In the genomic region with DNA sequence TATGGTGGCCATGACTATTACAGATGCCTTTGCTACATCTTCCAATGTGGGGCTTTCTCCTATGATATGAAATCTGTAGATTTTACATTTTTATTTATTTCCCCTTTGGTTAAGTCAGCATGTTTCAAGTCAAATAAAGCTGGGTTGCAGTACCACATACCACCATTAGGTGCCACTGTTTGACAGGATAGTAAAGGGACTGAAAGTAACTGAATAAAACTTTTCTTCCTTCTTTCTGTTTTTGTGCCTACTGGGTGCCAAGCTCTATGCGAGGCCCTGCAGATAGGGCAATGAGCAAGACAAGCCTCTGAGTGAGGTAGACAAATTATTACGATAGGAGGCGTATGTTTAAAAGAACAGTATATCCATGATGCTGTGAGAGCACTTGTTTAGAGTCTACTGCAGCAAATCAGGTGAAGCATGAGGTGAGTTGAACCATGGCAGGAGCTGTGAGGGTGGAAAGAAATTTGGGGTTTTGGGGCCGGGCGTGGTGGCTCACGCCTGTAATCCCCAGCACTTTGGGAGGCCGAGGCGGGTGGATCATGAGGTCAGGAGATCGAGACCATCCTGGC, we compare ENCODE assay signal across 9 cellular contexts.
DNase-seq lines count a peak whose midpoint lies in the region; ATAC-seq and TF ChIP-seq lines count a peak whose summit lies in the region.
"Had no signal": no experiment of that assay in that cellular context is flagged by ENCODE, and none has a peak within 500 bp of the region (broad histone marks: within the 10 kb centered on the region; RNA-seq: fewer than 3 reads in every experiment).

No MANE protein-coding gene starts in this region.

- no peak for TF ChIP-seq POLR2A in breast epithelium (IDR thresholded peaks at IDR 0.05)
- TF ChIP-seq POLR2A in esophagus squamous epithelium (IDR thresholded peaks at IDR 0.05), result no peak

- 86 to 96% methylated on average over 9 of the region's 9 CpGs for WGBS in esophagus squamous epithelium, 2 donors

- no peak overlapping the region for H3K27ac Mint-ChIP-seq in MCF 10A (ENCODE audit: low read depth, unreplicated experiment)
- no peak overlapping the region for H3K27ac Mint-ChIP-seq in stimulated activated naive CD8-positive, alpha-beta T cell treated with anti-CD3 and anti-CD28 coated beads, Interleukin-15, amount 100 ng/mL, for 72 hours

- peak; percentile 52 for TF ChIP-seq CTCF in MCF 10A (IDR thresholded peaks at IDR 0.05; ENCODE audit: unreplicated experiment)
- TF ChIP-seq CTCF in breast epithelium (IDR thresholded peaks at IDR 0.05), result no peak
- TF ChIP-seq CTCF in esophagus squamous epithelium (IDR thresholded peaks at IDR 0.05), result peak in 4 of 6 experiments; percentile 35 to 81 (median 45)

- H3K36me3 ChIP-seq in breast epithelium (no peaks in the 10 kb centered on the region), esophagus squamous epithelium (no peaks in the 10 kb centered on the region)

- no peak overlapping the region for H3K4me3 Mint-ChIP-seq in MCF 10A (ENCODE audit: unreplicated experiment)
- H3K4me3 Mint-ChIP-seq in stimulated activated naive CD8-positive, alpha-beta T cell treated with anti-CD3 and anti-CD28 coated beads, Interleukin-15, amount 100 ng/mL, for 72 hours, result no peak overlapping the region

- H3K36me3 Mint-ChIP-seq in MCF 10A (ENCODE audit: insufficient read depth, unreplicated experiment), result no peaks in the 10 kb centered on the region

- intact Hi-C loops in MCF 10A (cut with micrococcal nuclease) (no loop called here), breast epithelium (cut with DNase I; ENCODE audit: low total_unique reads) (no loop called here), esophagus squamous epithelium (cut with DNase I) (no loop called here)

- H3K9me3 ChIP-seq in breast epithelium (peaks cover 0 to 12% of the 10 kb centered on the region in 2 donors), esophagus squamous epithelium (peaks cover 0 to 12% (median 10%) of the 10 kb centered on the region in 3 donors)

- DNase-seq in MCF 10A (ENCODE audit: unreplicated experiment), result peak; percentile 20
- no peak for DNase-seq in breast epithelium (ENCODE audit: low spot score in 2 of 2)
- peak; percentile 69 for DNase-seq in OCI-M1 (lab: John Stamatoyannopoulos, UW)
- no peak for DNase-seq in esophagus squamous epithelium (lab: John Stamatoyannopoulos, UW)
- DNase-seq in stimulated activated naive CD8-positive, alpha-beta T cell treated with anti-CD3 and anti-CD28 coated beads, Interleukin-15, amount 100 ng/mL, for 72 hours, result peak; percentile 15 to 26
- DNase-seq in NCI-H2081 treated with DMSO at 0.1 percent for 48 hours (lab: John Stamatoyannopoulos, UW), result no peak
- DNase-seq in C1 segment of cervical spinal cord (lab: John Stamatoyannopoulos, UW), result no peak
- DNase-seq: kidney glomerular epithelial cell had no signal

- CTCF ChIA-PET in MCF 10A (lab: Yijun Ruan, JAX), result interaction anchor here (0.6 to 1.1 kb wide), 8 partner anchors 11 to 669 kb away, joined by 3 to 5 read pairs (median 3); no protein-coding TSS in a partner anchor

- H3K27me3 ChIP-seq in breast epithelium (no peaks in the 10 kb centered on the region), esophagus squamous epithelium (no peaks in the 10 kb centered on the region)

- no peaks in the 10 kb centered on the region for H3K27me3 Mint-ChIP-seq in MCF 10A (ENCODE audit: insufficient read depth, unreplicated experiment)
- H3K27me3 Mint-ChIP-seq in stimulated activated naive CD8-positive, alpha-beta T cell treated with anti-CD3 and anti-CD28 coated beads, Interleukin-15, amount 100 ng/mL, for 72 hours, result no peaks in the 10 kb centered on the region

- H3K4me1 ChIP-seq in breast epithelium (no peaks in the 10 kb centered on the region), esophagus squamous epithelium (no peaks in the 10 kb centered on the region)

- H3K27ac ChIP-seq in breast epithelium, result no peak overlapping the region
- H3K27ac ChIP-seq in esophagus squamous epithelium, result no peak overlapping the region

- no peak for ATAC-seq in stimulated activated naive CD8-positive, alpha-beta T cell treated with anti-CD3 and anti-CD28 coated beads, Interleukin-15, amount 100 ng/mL, for 72 hours
- ATAC-seq in GM19463 (IDR thresholded peaks at IDR 0.05; ENCODE audit: unreplicated experiment), result no peak

- H3K4me1 Mint-ChIP-seq in MCF 10A (ENCODE audit: insufficient read depth, unreplicated experiment), result peaks cover 13% of the 10 kb centered on the region
- H3K4me1 Mint-ChIP-seq in stimulated activated naive CD8-positive, alpha-beta T cell treated with anti-CD3 and anti-CD28 coated beads, Interleukin-15, amount 100 ng/mL, for 72 hours, result no peaks in the 10 kb centered on the region

- H3K4me3 ChIP-seq in breast epithelium, result no peak overlapping the region
- H3K4me3 ChIP-seq in esophagus squamous epithelium, result no peak overlapping the region

- POLR2A ChIA-PET in MCF 10A (lab: Yijun Ruan, JAX), result no interaction called here

- BruUV-seq in MCF 10A (replicated peaks; lab: Mats Ljungman, UMichigan), result no TSS peak

- peaks cover 7% of the 10 kb centered on the region for H3K9me3 Mint-ChIP-seq in MCF 10A (ENCODE audit: unreplicated experiment)
- peaks cover 9 to 28% of the 10 kb centered on the region in 2 donors for H3K9me3 Mint-ChIP-seq in stimulated activated naive CD8-positive, alpha-beta T cell treated with anti-CD3 and anti-CD28 coated beads, Interleukin-15, amount 100 ng/mL, for 72 hours

Comparison
In these comparisons a context has a peak if more than half of its experiments do, and no peak if none do; other contexts are left out.
1. DNase-seq: peak in MCF 10A (single experiment), OCI-M1 (single experiment) and stimulated activated naive CD8-positive, alpha-beta T cell treated with anti-CD3 and anti-CD28 coated beads, Interleukin-15, amount 100 ng/mL, for 72 hours (2 of 2); none in breast epithelium (0 of 2), esophagus squamous epithelium (single experiment), NCI-H2081 treated with DMSO at 0.1 percent for 48 hours (single experiment) and C1 segment of cervical spinal cord (0 of 14).
2. CTCF ChIP-seq: peak in MCF 10A (single experiment) and esophagus squamous epithelium (4 of 6); none in breast epithelium (0 of 3).